Comparison of ENCODE assay signal across 1 cellular context in genomic region chr3:169836942-169837275, GRCh38.
TF ChIP-seq lines count a peak whose summit lies in the region.

No MANE protein-coding gene starts in this region.

TF ChIP-seq in IMR-90, 13 proteins besides CTCF, POLR2A, EP300 and RAD21 (continued from another document):
- TF ChIP-seq RFX5 (IDR thresholded peaks at IDR 0.05; ENCODE audit: low read depth, low read length) (no peak), USF2 (IDR thresholded peaks at IDR 0.05; ENCODE audit: low read depth, low read length) (no peak)
